11 cellular contexts compared by ENCODE assay signal in genomic region chr15:39455502-39455991, GRCh38.
A peak's percentile ranks its signal among the peaks of the same experiment; 100 is the strongest.
DNase-seq lines count a peak whose midpoint lies in the region; ATAC-seq, FAIRE-seq and TF ChIP-seq lines count a peak whose summit lies in the region.
"Had no signal": no experiment of that assay in that cellular context is flagged by ENCODE, and none has a peak within 500 bp of the region (broad histone marks: within the 10 kb centered on the region; RNA-seq: fewer than 3 reads in every experiment).

No MANE protein-coding gene starts in this region.

- WGBS in pancreas, 2 donors = 44 to 51% methylated on average over 5 of the region's 5 CpGs

- no peak for TF ChIP-seq CTCF in cardiac fibroblast (IDR thresholded peaks at IDR 0.05; ENCODE audit: low read depth, low read length)
- TF ChIP-seq CTCF in pancreas (IDR thresholded peaks at IDR 0.05) = no peak

- H3K4me1 ChIP-seq in pancreas = peaks cover 0 to 28% (median 0%) of the 10 kb centered on the region in 3 donors

- H3K36me3 ChIP-seq in pancreas = no peaks in the 10 kb centered on the region

- H3K27ac ChIP-seq in pancreas = no peak overlapping the region

- no peaks in the 10 kb centered on the region for H3K9me3 ChIP-seq in pancreas

- POLR2A ChIA-PET in HEK293T (lab: Yijun Ruan, JAX) = no interaction called here

- peak; percentile 20 to 75 (median 47) for ATAC-seq in pancreas
- ATAC-seq in GM18861 (IDR thresholded peaks at IDR 0.05; ENCODE audit: unreplicated experiment) = no peak
- ATAC-seq in GM21619 (IDR thresholded peaks at IDR 0.05; ENCODE audit: unreplicated experiment) = no peak

- CTCF ChIA-PET in HEK293T (lab: Yijun Ruan, JAX) = no interaction called here

- DNase-seq in NCI-H1694 treated with DMSO at 0.1 percent for 48 hours (lab: John Stamatoyannopoulos, UW) = peak; percentile 35
- DNase-seq in NCI-H1694 (lab: John Stamatoyannopoulos, UW) = no peak
- peak; percentile 88 for DNase-seq in NCI-H2171 treated with DMSO at 0.1 percent for 48 hours (lab: John Stamatoyannopoulos, UW)
- peak; percentile 72 to 80 for DNase-seq in cardiac fibroblast (ENCODE audit: low read depth in 2 of 2)
- peak in 1 of 6 donors; percentile 31 for DNase-seq in pancreas
- DNase-seq in HEK293T (ENCODE audit: extremely low spot score) = no peak
- DNase-seq: head of caudate nucleus, NCI-H345 had no signal

- H3K27me3 ChIP-seq in pancreas = no peaks in the 10 kb centered on the region

- intact Hi-C loops in pancreas (cut with DNase I) = no loop called here

- H3K4me3 ChIP-seq in cardiac fibroblast (replicated peaks in 1 of 2; ENCODE audit: low read depth in 2 of 2, low read length in 2 of 2) (no peak overlapping the region), pancreas (no peak overlapping the region)

- FAIRE-seq in pancreas (lab: Jason Lieb, UNC) = no peak
- FAIRE-seq: A204.1 had no signal

TF ChIP-seq in HEK293T, 16 proteins besides CTCF, POLR2A, EP300 and RAD21:
- no peak for TF ChIP-seq SP1 (IDR thresholded peaks at IDR 0.05)
- no peak for TF ChIP-seq PKNOX1 (IDR thresholded peaks at IDR 0.05)
- no peak for TF ChIP-seq FOXM1 (IDR thresholded peaks at IDR 0.05; ENCODE audit: borderline replicate concordance)
- no peak for TF ChIP-seq SUZ12 (IDR thresholded peaks at IDR 0.05)
- no peak for TF ChIP-seq HDGF (IDR thresholded peaks at IDR 0.05; ENCODE audit: borderline replicate concordance)
- TF ChIP-seq L3MBTL2 (conservative IDR thresholded peaks at IDR 0.05) = no peak
- no peak for TF ChIP-seq ZNF384 (IDR thresholded peaks at IDR 0.05)
- no peak for TF ChIP-seq FOXA1 (IDR thresholded peaks at IDR 0.05)
- TF ChIP-seq LEF1 (IDR thresholded peaks at IDR 0.05; ENCODE audit: borderline replicate concordance) = no peak
- no peak for TF ChIP-seq CTBP1 (IDR thresholded peaks at IDR 0.05; ENCODE audit: borderline replicate concordance)
- no peak for TF ChIP-seq FOXK2 (IDR thresholded peaks at IDR 0.05)
- TF ChIP-seq ARNT (IDR thresholded peaks at IDR 0.05) = no peak
- no peak for TF ChIP-seq TARDBP (IDR thresholded peaks at IDR 0.05)

Comparison
In these comparisons a context has a peak if more than half of its experiments do, and no peak if none do; other contexts are left out.
1. DNase-seq: peak in NCI-H1694 treated with DMSO at 0.1 percent for 48 hours (single experiment), NCI-H2171 treated with DMSO at 0.1 percent for 48 hours (single experiment) and cardiac fibroblast (2 of 2); none in NCI-H1694 (single experiment) and HEK293T (single experiment).
2. ATAC-seq: peak in pancreas (4 of 4); none in GM18861 (single experiment) and GM21619 (single experiment).